In genomic region chr7:95794917-95795515, GRCh38 we compare ENCODE assay signal across 10 cellular contexts. TPM values are rescaled to one million over a fixed set of nuclear protein-coding genes. Genes with fewer than 3 reads are reported as not detected.
DNase-seq lines count a peak whose midpoint lies in the region; ATAC-seq and TF ChIP-seq lines count a peak whose summit lies in the region.
"Had no signal": no experiment of that assay in that cellular context is flagged by ENCODE, and none has a peak within 500 bp of the region (broad histone marks: within the 10 kb centered on the region; RNA-seq: fewer than 3 reads in every experiment).

No MANE protein-coding gene starts in this region.

- H3F3A ChIP-seq in PC-9 (ENCODE audit: insufficient read depth, low read depth): no peaks in the 10 kb centered on the region

- CTCF ChIA-PET in PC-9 (lab: Charles Lee): no interaction called here

- no peaks in the 10 kb centered on the region; the same call in 1 of the 2 replicates for H3K9me2 ChIP-seq in PC-9 (ENCODE audit: insufficient read depth)

- no peak overlapping the region for H3K4me3 ChIP-seq in PC-9
- H3K4me3 ChIP-seq: SK-N-MC had no signal

- no peaks in the 10 kb centered on the region for H3K36me3 ChIP-seq in PC-9 (ENCODE audit: low read depth)

- H3K79me2 ChIP-seq in PC-9 (ENCODE audit: low read depth): no peaks in the 10 kb centered on the region

- POLR2A ChIA-PET in PC-9 (lab: Charles Lee; ENCODE audit: unreplicated experiment): interaction anchor here (0.5 kb wide), 1 partner anchor 61 kb away, joined by 3 read pairs; no protein-coding TSS in a partner anchor

- no peak overlapping the region for H3K4me2 ChIP-seq in PC-9

- peak; percentile 54 for TF ChIP-seq CTCF in PC-9 (conservative IDR thresholded peaks at IDR 0.05)

- BruUV-seq in PC-9 (replicated peaks; lab: Mats Ljungman, UMichigan): no TSS peak

- H3K4me1 ChIP-seq in PC-9 (replicated peaks; ENCODE audit: insufficient read depth): no peaks in the 10 kb centered on the region

- H3K27me3 ChIP-seq in PC-9 (ENCODE audit: insufficient read depth, low read depth): no peaks in the 10 kb centered on the region

- DNase-seq in EL (peak; percentile 27), PC-9 (no peak), iPS DF 19.7 (ENCODE audit: low read depth, low spot score) (peak; percentile 42), NCI-H1930 (lab: John Stamatoyannopoulos, UW) (no peak), NCI-H1436 (lab: John Stamatoyannopoulos, UW) (no peak), midbrain (lab: John Stamatoyannopoulos, UW) (no peak)
- DNase-seq: naive B cell had no signal

- H3K9me3 ChIP-seq in PC-9 (ENCODE audit: insufficient read depth, low read depth): no peaks in the 10 kb centered on the region

- no peak overlapping the region for H2AFZ ChIP-seq in PC-9

- peak; percentile 80 for ATAC-seq in HG02798 (IDR thresholded peaks at IDR 0.05; ENCODE audit: poor library complexity, unreplicated experiment)
- no peak for ATAC-seq in HG03571 (IDR thresholded peaks at IDR 0.05; ENCODE audit: unreplicated experiment)

- no peak overlapping the region for H3K27ac ChIP-seq in PC-9
- H3K27ac ChIP-seq: SK-N-MC had no signal

- H4K20me1 ChIP-seq in PC-9 (ENCODE audit: insufficient read depth): no peaks in the 10 kb centered on the region

- intact Hi-C loops in PC-9 (cut with micrococcal nuclease; ENCODE audit: unreplicated experiment): loop anchor here (5.0 kb wide), 1 partner anchor 77 kb away; no protein-coding TSS in a partner anchor

RNA-seq across cellular contexts. Expression of gene DYNC1I1, which starts 22.7 kb away (rescaled TPM):
- total RNA-seq in PC-9 (2021): not detected in 2 replicates

Comparison
In these comparisons a context has a peak if more than half of its experiments do, and no peak if none do; other contexts are left out.
1. DNase-seq: peak in EL (single experiment) and iPS DF 19.7 (single experiment); none in PC-9 (0 of 2), NCI-H1930 (0 of 2), NCI-H1436 (single experiment) and midbrain (single experiment).